In genomic region chr11:47391711-47392432, GRCh38 we compare ENCODE assay signal across 1 cellular context.
TF ChIP-seq lines count a peak whose summit lies in the region.

No MANE protein-coding gene starts in this region.

TF ChIP-seq in GM23338, 12 proteins besides CTCF, POLR2A, EP300 and RAD21 (continued from another document):
- TF ChIP-seq ZNF462 (CRISPR knock-in tag; IDR thresholded peaks at IDR 0.05), result no peak
- TF ChIP-seq ZNF331 (CRISPR knock-in tag; IDR thresholded peaks at IDR 0.05; ENCODE audit: low read depth), result no peak
- TF ChIP-seq REST (IDR thresholded peaks at IDR 0.05; ENCODE audit: unreplicated experiment), result no peak
- no peak for TF ChIP-seq EZH2phosphoT487 (IDR thresholded peaks at IDR 0.05; ENCODE audit: unreplicated experiment)
TF ChIP-seq in GM23338: peak in this region for 0.
